In the genomic region with DNA sequence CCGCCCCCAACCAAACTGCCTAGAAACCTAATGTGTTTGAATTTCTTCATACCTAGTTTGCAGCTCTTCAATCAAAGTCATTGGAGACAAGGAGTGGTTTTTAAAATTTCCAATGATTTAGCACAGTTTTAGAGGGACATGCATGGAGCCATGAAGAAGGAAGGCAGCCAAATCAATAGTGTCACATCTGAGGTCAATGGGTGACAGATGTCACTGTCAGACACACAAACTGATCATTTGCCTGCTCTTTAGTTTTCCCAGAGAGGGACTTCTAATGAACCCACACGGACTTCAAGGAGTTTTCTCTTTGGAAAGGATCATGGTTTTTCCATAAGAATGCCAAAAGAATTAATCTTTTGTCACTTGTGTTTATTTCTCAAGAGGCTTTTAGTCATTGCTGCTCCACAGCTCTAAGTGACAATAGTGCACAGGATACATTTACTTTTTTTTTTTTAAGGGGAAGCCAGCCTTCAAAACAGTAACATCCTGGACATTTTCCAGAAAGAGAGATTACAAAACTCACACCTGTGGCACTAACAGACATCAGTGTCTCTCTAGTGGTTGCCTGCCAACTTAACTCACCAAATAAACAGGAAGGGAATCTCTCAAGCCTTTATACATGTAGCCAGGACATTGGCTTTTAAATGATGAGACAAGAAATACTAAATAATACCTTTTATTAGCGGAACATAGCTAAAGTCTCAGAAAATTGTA, we compare ENCODE assay signal across 28 cellular contexts.
DNase-seq lines count a peak whose midpoint lies in the region; ATAC-seq, FAIRE-seq and TF ChIP-seq lines count a peak whose summit lies in the region.
"Had no signal": no experiment of that assay in that cellular context is flagged by ENCODE, and none has a peak within 500 bp of the region (broad histone marks: within the 10 kb centered on the region; RNA-seq: fewer than 3 reads in every experiment).

No MANE protein-coding gene starts in this region.

- H3K9me3 Mint-ChIP-seq in MCF 10A (ENCODE audit: unreplicated experiment), result no peaks in the 10 kb centered on the region
- H3K9me3 Mint-ChIP-seq: activated CD4-positive, alpha-beta memory T cell treated with anti-CD3 and anti-CD28 coated beads for 36 hours; activated T-helper 1 cell treated with anti-CD3 and anti-CD28 coated beads, Interleukin-12 subunit alpha, Interleukin-12 subunit beta, Interleukin-2, Interleukin-4 antibody, amounts not matched to agents 30 ng/mL and 10 ng/mL and 1 ng/mL, durations not matched to agents 14 hours and 24 hours and 36 hours; brain; CD4-positive, CD25-positive, alpha-beta regulatory T cell; T-helper 2 cell treated with Interferon-gamma antibody and Interleukin-4, amounts not matched to agents 5 μg/mL and 100 μg/mL, for 36 hours had no signal

- H3K4me1 Mint-ChIP-seq in MCF 10A (ENCODE audit: insufficient read depth, unreplicated experiment), result peaks cover 20% of the 10 kb centered on the region
- H3K4me1 Mint-ChIP-seq: brain; CD4-positive, CD25-positive, alpha-beta regulatory T cell had no signal

- no peaks in the 10 kb centered on the region for H3K79me2 ChIP-seq in PC-9 (ENCODE audit: low read depth)

- peak overlapping the region; percentile 24; the same call in 1 of the 2 replicates for H3K4me2 ChIP-seq in PC-9
- H3K4me2 ChIP-seq: A549, KMS-11 had no signal

- no peak overlapping the region for H3K4me3 Mint-ChIP-seq in MCF 10A (ENCODE audit: unreplicated experiment)
- H3K4me3 Mint-ChIP-seq: activated CD4-positive, alpha-beta memory T cell treated with anti-CD3 and anti-CD28 coated beads for 36 hours; activated T-helper 1 cell treated with anti-CD3 and anti-CD28 coated beads, Interleukin-12 subunit alpha, Interleukin-12 subunit beta, Interleukin-2, Interleukin-4 antibody, amounts not matched to agents 30 ng/mL and 10 ng/mL and 1 ng/mL, durations not matched to agents 14 hours and 24 hours and 36 hours; brain; CD4-positive, CD25-positive, alpha-beta regulatory T cell; T-helper 2 cell treated with Interferon-gamma antibody and Interleukin-4, amounts not matched to agents 5 μg/mL and 100 μg/mL, for 36 hours had no signal

- ATAC-seq in gastroesophageal sphincter, result no peak
- no peak for ATAC-seq in thoracic aorta (ENCODE audit: insufficient number of reproducible peaks, low FRiP score, low read depth)
- ATAC-seq: A549, Panc1, pancreas had no signal

- H3K9me2 ChIP-seq in PC-9 (ENCODE audit: insufficient read depth), result no peaks in the 10 kb centered on the region

- DNase-seq in MCF 10A (ENCODE audit: unreplicated experiment), result peak; percentile 27
- DNase-seq in breast epithelium (ENCODE audit: low spot score in 2 of 2), result no peak
- DNase-seq in PC-9, result peak in 1 of 2 experiments; percentile 69
- no peak for DNase-seq in thoracic aorta (ENCODE audit: low spot score)
- no peak for DNase-seq in ovary
- no peak for DNase-seq in GM12891 (ENCODE audit: insufficient read length, low spot score)
- DNase-seq in RWPE1 (ENCODE audit: low spot score), result no peak
- DNase-seq: activated CD4-positive, alpha-beta memory T cell treated with anti-CD3 and anti-CD28 coated beads for 36 hours; activated CD4-positive, alpha-beta T cell treated with anti-CD3 and anti-CD28 coated beads for 1 hour; activated naive CD4-positive, alpha-beta T cell treated with Interleukin-2 at 50 U/mL for 16 hours; CD4-positive, CD25-positive, alpha-beta regulatory T cell; GOT3; NCI-H187; NCI-H345; NCI-H69; pancreas; small intestine; stimulated activated naive CD4-positive, alpha-beta T cell; testis had no signal

- no peak overlapping the region for H2AFZ ChIP-seq in PC-9

- FAIRE-seq in GM12891 (lab: Jason Lieb, UNC), result no peak
- FAIRE-seq: frontal cortex, pancreas, small intestine had no signal

- H3K27me3 Mint-ChIP-seq in MCF 10A (ENCODE audit: insufficient read depth, unreplicated experiment), result peaks cover 66% of the 10 kb centered on the region
- H3K27me3 Mint-ChIP-seq: activated CD4-positive, alpha-beta memory T cell treated with anti-CD3 and anti-CD28 coated beads for 36 hours; CD4-positive, CD25-positive, alpha-beta regulatory T cell had no signal

- H3K27me3 ChIP-seq in breast epithelium, result peaks cover 0 to 22% of the 10 kb centered on the region in 2 donors
- no peaks in the 10 kb centered on the region for H3K27me3 ChIP-seq in PC-9 (ENCODE audit: insufficient read depth, low read depth)
- H3K27me3 ChIP-seq in gastroesophageal sphincter, result no peaks in the 10 kb centered on the region
- H3K27me3 ChIP-seq in thoracic aorta (replicated peaks; ENCODE audit: insufficient read depth), result no peaks in the 10 kb centered on the region
- H3K27me3 ChIP-seq in ovary, result no peaks in the 10 kb centered on the region
- H3K27me3 ChIP-seq: pancreas, testis had no signal

- H3K4me3 ChIP-seq in breast epithelium, result no peak overlapping the region
- no peak overlapping the region for H3K4me3 ChIP-seq in PC-9
- no peak overlapping the region for H3K4me3 ChIP-seq in gastroesophageal sphincter
- no peak overlapping the region for H3K4me3 ChIP-seq in thoracic aorta
- H3K4me3 ChIP-seq in ovary, result no peak overlapping the region
- H3K4me3 ChIP-seq: A549, lung, pancreas, testis had no signal

- TF ChIP-seq POLR2A in breast epithelium (IDR thresholded peaks at IDR 0.05), result no peak
- no peak for TF ChIP-seq POLR2A in gastroesophageal sphincter (IDR thresholded peaks at IDR 0.05)
- no peak for TF ChIP-seq POLR2A in ovary (IDR thresholded peaks at IDR 0.05)
- TF ChIP-seq POLR2A in GM12891 (IDR thresholded peaks at IDR 0.05; ENCODE audit: low read depth, low read length), result no peak

- peak overlapping the region; percentile 75 for H3K27ac Mint-ChIP-seq in MCF 10A (ENCODE audit: low read depth, unreplicated experiment)
- H3K27ac Mint-ChIP-seq: activated CD4-positive, alpha-beta memory T cell treated with anti-CD3 and anti-CD28 coated beads for 36 hours; activated T-helper 1 cell treated with anti-CD3 and anti-CD28 coated beads, Interleukin-12 subunit alpha, Interleukin-12 subunit beta, Interleukin-2, Interleukin-4 antibody, amounts not matched to agents 30 ng/mL and 10 ng/mL and 1 ng/mL, durations not matched to agents 14 hours and 24 hours and 36 hours; brain; CD4-positive, CD25-positive, alpha-beta regulatory T cell; T-helper 2 cell treated with Interferon-gamma antibody and Interleukin-4, amounts not matched to agents 5 μg/mL and 100 μg/mL, for 36 hours had no signal

- 46 to 100% methylated on average over 1 to 3 of the region's 3 CpGs for WGBS in gastroesophageal sphincter (ENCODE audit: low coverage in 1 of 2), 2 donors
- WGBS in ovary, 3 donors, result 58 to 68% (median 64%) methylated on average over 3 of the region's 3 CpGs

- CTCF ChIA-PET in MCF 10A (lab: Yijun Ruan, JAX), result interaction anchor here (0.8 kb wide), 1 partner anchor 13 kb away, joined by 3 read pairs; no protein-coding TSS in a partner anchor
- CTCF ChIA-PET in PC-9 (lab: Charles Lee), result interaction anchor here (0.6 kb wide), 1 partner anchor 14 kb away, joined by 5 read pairs; no protein-coding TSS in a partner anchor
- CTCF ChIA-PET in RWPE1 (lab: Yijun Ruan, JAX), result no interaction called here

- intact Hi-C loops in MCF 10A (cut with micrococcal nuclease) (no loop called here), breast epithelium (cut with DNase I; ENCODE audit: low total_unique reads) (no loop called here), PC-9 (cut with micrococcal nuclease; ENCODE audit: unreplicated experiment) (no loop called here), ovary (cut with DNase I) (loop anchor here in 1 of 4 donors (5.0 kb wide), 1 partner anchor 1129 kb away; no protein-coding TSS in a partner anchor)

- TF ChIP-seq CTCF in MCF 10A (IDR thresholded peaks at IDR 0.05; ENCODE audit: unreplicated experiment) (no peak), breast epithelium (IDR thresholded peaks at IDR 0.05) (no peak), PC-9 (conservative IDR thresholded peaks at IDR 0.05) (no peak), gastroesophageal sphincter (IDR thresholded peaks at IDR 0.05) (no peak), thoracic aorta (IDR thresholded peaks at IDR 0.05) (no peak), ovary (IDR thresholded peaks at IDR 0.05) (no peak), RWPE1 (conservative IDR thresholded peaks at IDR 0.05; ENCODE audit: low read depth) (no peak)

- BruUV-seq in MCF 10A (replicated peaks; lab: Mats Ljungman, UMichigan) (no TSS peak), PC-9 (replicated peaks; lab: Mats Ljungman, UMichigan) (no TSS peak)

- H3K27ac ChIP-seq in breast epithelium (no peak overlapping the region), PC-9 (no peak overlapping the region), gastroesophageal sphincter (peak overlapping the region; percentile 48 to 71 (median 60)), thoracic aorta (peak overlapping the region; percentile 65), ovary (no peak overlapping the region), RWPE1 (no peak overlapping the region)
- H3K27ac ChIP-seq: A549, KMS-11, pancreas had no signal

- no peaks in the 10 kb centered on the region for H3K9me3 ChIP-seq in breast epithelium
- no peaks in the 10 kb centered on the region for H3K9me3 ChIP-seq in PC-9 (ENCODE audit: insufficient read depth, low read depth)
- H3K9me3 ChIP-seq in gastroesophageal sphincter, result no peaks in the 10 kb centered on the region
- H3K9me3 ChIP-seq in thoracic aorta, result no peaks in the 10 kb centered on the region
- no peaks in the 10 kb centered on the region for H3K9me3 ChIP-seq in ovary
- H3K9me3 ChIP-seq: A549, pancreas, testis had no signal

- no peaks in the 10 kb centered on the region for H3F3A ChIP-seq in PC-9 (ENCODE audit: insufficient read depth, low read depth)

- H3K36me3 Mint-ChIP-seq in MCF 10A (ENCODE audit: insufficient read depth, unreplicated experiment), result no peaks in the 10 kb centered on the region
- H3K36me3 Mint-ChIP-seq: activated CD4-positive, alpha-beta memory T cell treated with anti-CD3 and anti-CD28 coated beads for 36 hours; brain; CD4-positive, CD25-positive, alpha-beta regulatory T cell had no signal

- POLR2A ChIA-PET in MCF 10A (lab: Yijun Ruan, JAX), result interaction anchor here (0.6 kb wide), 2 partner anchors 21 to 271 kb away, joined by 3 to 5 read pairs; no protein-coding TSS in a partner anchor
- POLR2A ChIA-PET in PC-9 (lab: Charles Lee; ENCODE audit: unreplicated experiment), result no interaction called here
- POLR2A ChIA-PET in RWPE1 (lab: Yijun Ruan, JAX; ENCODE audit: low non-redundant PET), result no interaction called here

- H3K36me3 ChIP-seq in breast epithelium (no peaks in the 10 kb centered on the region), PC-9 (ENCODE audit: low read depth) (no peaks in the 10 kb centered on the region), gastroesophageal sphincter (no peaks in the 10 kb centered on the region), thoracic aorta (no peaks in the 10 kb centered on the region), ovary (no peaks in the 10 kb centered on the region)
- H3K36me3 ChIP-seq: pancreas had no signal

- H3K4me1 ChIP-seq in breast epithelium (no peaks in the 10 kb centered on the region), PC-9 (replicated peaks; ENCODE audit: insufficient read depth) (peaks cover 25% of the 10 kb centered on the region; the same call in 1 of the 2 replicates), gastroesophageal sphincter (peaks cover 0 to 41% (median 5%) of the 10 kb centered on the region in 3 donors), thoracic aorta (ENCODE audit: control insufficient read depth in 1 of 2, low read depth in 2 of 2) (peaks cover 7 to 63% of the 10 kb centered on the region in 2 donors), ovary (ENCODE audit: insufficient read depth) (peaks cover 8% of the 10 kb centered on the region)
- H3K4me1 ChIP-seq: pancreas, testis had no signal

- H4K20me1 ChIP-seq in PC-9 (ENCODE audit: insufficient read depth), result no peaks in the 10 kb centered on the region

- TF ChIP-seq EP300 in gastroesophageal sphincter (IDR thresholded peaks at IDR 0.05) (no peak), ovary (IDR thresholded peaks at IDR 0.05) (no peak)

Comparison
In these comparisons a context has a peak if more than half of its experiments do, and no peak if none do; other contexts are left out.
1. H3K27ac ChIP-seq: peak in gastroesophageal sphincter (4 of 4) and thoracic aorta (2 of 2); none in breast epithelium (0 of 2), PC-9 (single experiment), ovary (0 of 2) and RWPE1 (single experiment).